23 cellular contexts compared by ENCODE assay signal in the genomic region with DNA sequence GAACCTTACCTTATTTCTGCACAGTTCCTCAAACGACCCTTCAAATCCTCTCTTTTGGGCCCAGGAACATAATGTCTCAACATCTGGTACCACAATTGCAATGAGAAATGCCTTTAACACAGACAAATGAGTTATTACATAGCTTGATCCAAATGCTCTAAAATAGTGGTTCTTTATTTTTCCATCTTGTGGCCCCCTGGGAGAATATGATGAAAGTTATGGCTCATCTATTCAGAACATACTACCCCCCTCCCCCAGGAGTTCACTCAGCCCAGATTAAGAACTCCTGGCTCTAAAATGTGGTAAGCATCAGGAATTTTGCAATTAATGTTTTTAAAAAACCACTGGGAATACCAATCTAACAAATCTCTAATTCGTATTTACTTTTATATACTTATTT. TPM values are rescaled to one million over a fixed set of nuclear protein-coding genes. Genes with fewer than 3 reads are reported as not detected.
A peak's percentile ranks its signal among the peaks of the same experiment; 100 is the strongest.
DNase-seq lines count a peak whose midpoint lies in the region; TF ChIP-seq lines count a peak whose summit lies in the region.
"Had no signal": no experiment of that assay in that cellular context is flagged by ENCODE, and none has a peak within 500 bp of the region (broad histone marks: within the 10 kb centered on the region; RNA-seq: fewer than 3 reads in every experiment).

No MANE protein-coding gene starts in this region.

- no peaks in the 10 kb centered on the region for H3K27me3 Mint-ChIP-seq in CD8-positive, alpha-beta memory T cell
- H3K27me3 Mint-ChIP-seq: activated naive CD8-positive, alpha-beta T cell; memory B cell had no signal

- peaks cover 9 to 13% (median 13%) of the 10 kb centered on the region in 3 donors for H3K4me1 Mint-ChIP-seq in CD8-positive, alpha-beta memory T cell

- peaks cover 13 to 49% (median 18%) of the 10 kb centered on the region in 3 donors for H3K36me3 Mint-ChIP-seq in CD8-positive, alpha-beta memory T cell

- no peaks in the 10 kb centered on the region for H3K9me3 ChIP-seq in tibial nerve
- no peaks in the 10 kb centered on the region for H3K9me3 ChIP-seq in CD8-positive, alpha-beta memory T cell (ENCODE audit: low read length)
- H3K9me3 ChIP-seq: MG63, upper lobe of left lung had no signal

- TF ChIP-seq EP300 in tibial nerve (IDR thresholded peaks at IDR 0.05): peak; percentile 51 to 91

- H3K4me3 Mint-ChIP-seq in CD8-positive, alpha-beta memory T cell: no peak overlapping the region
- H3K4me3 Mint-ChIP-seq: activated naive CD8-positive, alpha-beta T cell; memory B cell had no signal

- H3K36me3 ChIP-seq in tibial nerve: peaks cover 0 to 76% (median 0%) of the 10 kb centered on the region in 3 donors
- peaks cover 6% of the 10 kb centered on the region for H3K36me3 ChIP-seq in CD8-positive, alpha-beta memory T cell (ENCODE audit: insufficient read depth, low read length)
- H3K36me3 ChIP-seq: MG63 had no signal

- no peak overlapping the region for H3K27ac Mint-ChIP-seq in CD8-positive, alpha-beta memory T cell
- H3K27ac Mint-ChIP-seq: activated naive CD8-positive, alpha-beta T cell; memory B cell had no signal

- H3K27me3 ChIP-seq in tibial nerve: no peaks in the 10 kb centered on the region
- no peaks in the 10 kb centered on the region for H3K27me3 ChIP-seq in CD8-positive, alpha-beta memory T cell (ENCODE audit: insufficient read depth, low read length, poor library complexity, severe bottlenecking)
- H3K27me3 ChIP-seq: dorsolateral prefrontal cortex, MG63, upper lobe of left lung had no signal

- H3K4me3 ChIP-seq in fibroblast of villous mesenchyme (ENCODE audit: low read depth, low read length) (no peak overlapping the region), tibial nerve (no peak overlapping the region)
- H3K4me3 ChIP-seq in CD8-positive, alpha-beta memory T cell (ENCODE audit: low read length): no peak overlapping the region
- H3K4me3 ChIP-seq: dorsolateral prefrontal cortex, K562, MG63, upper lobe of left lung had no signal

- POLR2A ChIA-PET in CD8-positive, alpha-beta memory T cell (lab: Charles Lee): no interaction called here

- H3K27ac ChIP-seq in tibial nerve: peak overlapping the region in 2 of 4 donors; percentile 63 to 81
- H3K27ac ChIP-seq in CD8-positive, alpha-beta memory T cell (ENCODE audit: low read depth, low read length): no peak overlapping the region
- H3K27ac ChIP-seq: dorsolateral prefrontal cortex, RWPE1, upper lobe of left lung had no signal

- CTCF ChIA-PET in CD8-positive, alpha-beta memory T cell (lab: Charles Lee): no interaction called here

- DNase-seq in amniotic epithelial cell (ENCODE audit: low read depth): peak; percentile 80
- peak; percentile 55 for DNase-seq in fibroblast of villous mesenchyme (ENCODE audit: low read depth)
- peak; percentile 13 for DNase-seq in myocyte (ENCODE audit: low read depth)
- DNase-seq in tibial nerve (ENCODE audit: low spot score in 2 of 2): peak in 1 of 2 donors; percentile 82
- DNase-seq in CD8-positive, alpha-beta memory T cell: no peak
- no peak for DNase-seq in NCI-H524 treated with DMSO at 0.1 percent for 48 hours (lab: John Stamatoyannopoulos, UW)
- no peak for DNase-seq in MV-4-11 (lab: John Stamatoyannopoulos, UW)
- no peak for DNase-seq in NCI-H2196 treated with DMSO at 0.1 percent for 48 hours (lab: John Stamatoyannopoulos, UW; ENCODE audit: unreplicated experiment)
- DNase-seq: activated effector memory CD4-positive, alpha-beta T cell treated with Interleukin-2 at 50 U/mL for 16 hours; activated T-cell treated with anti-CD3 and anti-CD28 coated beads for 4 hours; C1 segment of cervical spinal cord; dorsolateral prefrontal cortex; left colon; MG63; NCI-H2081; NCI-H226; stimulated activated CD4-positive, alpha-beta T cell treated with anti-CD3 and anti-CD28 coated beads, Interleukin-2, amount 100 ng/mL, for 24 hours; T-helper 2 cell; upper lobe of left lung had no signal

- TF ChIP-seq POLR2A in tibial nerve (IDR thresholded peaks at IDR 0.05): no peak

- TF ChIP-seq CTCF in fibroblast of villous mesenchyme (IDR thresholded peaks at IDR 0.05; ENCODE audit: insufficient read depth, low read depth, low read length) (no peak), tibial nerve (IDR thresholded peaks at IDR 0.05) (no peak)

- WGBS in tibial nerve, 2 donors: 20 to 27% methylated on average over 2 of the region's 2 CpGs

- peaks cover 0 to 38% (median 7%) of the 10 kb centered on the region in 4 donors for H3K4me1 ChIP-seq in tibial nerve
- H3K4me1 ChIP-seq in CD8-positive, alpha-beta memory T cell (ENCODE audit: insufficient read depth, low read length): peaks cover 8% of the 10 kb centered on the region
- H3K4me1 ChIP-seq: upper lobe of left lung had no signal

- H3K9me3 Mint-ChIP-seq in CD8-positive, alpha-beta memory T cell: no peaks in the 10 kb centered on the region
- H3K9me3 Mint-ChIP-seq: memory B cell had no signal

RNA-seq across cellular contexts. Expression of gene CENPU, which starts 23.9 kb away (rescaled TPM):
- total RNA-seq in fibroblast of villous mesenchyme (14.2 and 16.8 TPM in 2 replicates), myocyte (18.1 and 18.4 TPM in 2 replicates), tibial nerve (1 to 10 TPM; 1.0 to 3.0 (median 1.8) TPM)
- polyA plus RNA-seq in myocyte (2012): 5.2 TPM
- total RNA-seq in CD8-positive, alpha-beta memory T cell: 10 to 100 TPM; 54.5 to 56.9 TPM
- 3.5 TPM for polyA plus RNA-seq in CD8-positive, alpha-beta memory T cell

Comparison
In these comparisons a context has a peak if more than half of its experiments do, and no peak if none do; other contexts are left out.
1. DNase-seq: peak in amniotic epithelial cell (single experiment), fibroblast of villous mesenchyme (single experiment) and myocyte (single experiment); none in CD8-positive, alpha-beta memory T cell (0 of 5), NCI-H524 treated with DMSO at 0.1 percent for 48 hours (single experiment), MV-4-11 (single experiment) and NCI-H2196 treated with DMSO at 0.1 percent for 48 hours (single experiment).